Comparison of ENCODE assay signal across 21 cellular contexts in genomic region chr2:79432731-79433146, GRCh38.
DNase-seq lines count a peak whose midpoint lies in the region; FAIRE-seq lines count a peak whose summit lies in the region.
"Had no signal": no experiment of that assay in that cellular context is flagged by ENCODE, and none has a peak within 500 bp of the region (broad histone marks: within the 10 kb centered on the region; RNA-seq: fewer than 3 reads in every experiment).

No MANE protein-coding gene starts in this region.

- intact Hi-C loops in posterior cingulate gyrus (cut with DNase I): no loop called here

- no peaks in the 10 kb centered on the region for H3K27me3 ChIP-seq in H7 (ENCODE audit: control insufficient read depth, insufficient read depth, low read length)
- H3K27me3 ChIP-seq: esophagus squamous epithelium, left lung had no signal

- H3K27ac ChIP-seq in angular gyrus (ENCODE audit: low read depth, low read length): peak overlapping the region; percentile 51
- H3K27ac ChIP-seq: esophagus squamous epithelium, left lung had no signal

- no peak overlapping the region for H3K4me3 ChIP-seq in H7 (ENCODE audit: insufficient read depth, low read depth, low read length)
- H3K4me3 ChIP-seq: esophagus squamous epithelium, left lung, mucosa of descending colon had no signal

- H3K36me3 ChIP-seq in H7 (replicated peaks; ENCODE audit: control insufficient read depth, insufficient read depth, low read length): no peaks in the 10 kb centered on the region
- H3K36me3 ChIP-seq: esophagus squamous epithelium, left lung had no signal

- DNase-seq in NCI-H446 (lab: John Stamatoyannopoulos, UW) (peak; percentile 9 to 32), iPS-NIHi11 (ENCODE audit: low spot score) (peak; percentile 11), posterior cingulate gyrus (peak; percentile 24 to 94 (median 64)), H7 (no peak), NCI-H2227 treated with DMSO at 0.1 percent for 48 hours (lab: John Stamatoyannopoulos, UW) (no peak), HTR-8/SVneo (ENCODE audit: insufficient read length, low spot score) (no peak)
- DNase-seq in activated CD8-positive, alpha-beta memory T cell treated with anti-CD3 and anti-CD28 coated beads, Interleukin-2, amount 50 U/mL, for 48 hours: no peak
- DNase-seq: activated B cell treated with CpG ODN at 0.5 μM for 24 hours; activated CD4-positive, alpha-beta T cell treated with anti-CD3 and anti-CD28 coated beads, Interleukin-2, amount 50 U/mL, for 48 hours; amniotic stem cell; DMS79; effector memory CD4-positive, alpha-beta T cell; esophagus squamous epithelium; HCEC 1CT; left lung; mucosa of descending colon; NCI-H1105 treated with DMSO at 0.1 percent for 48 hours; NK-92 treated with Interleukin-12 subunit alpha and Interleukin-12 subunit beta, amount 100 ng/mL, for 24 hours; stimulated activated CD4-positive, alpha-beta T cell treated with anti-CD3 and anti-CD28 coated beads, Interleukin-12 subunit alpha, Interleukin-12 subunit beta, amount 100 ng/mL, for 4 hours had no signal

- FAIRE-seq in HTR-8/SVneo (lab: Jason Lieb, UNC): no peak
- FAIRE-seq: RCC 7860 had no signal

Comparison
In these comparisons a context has a peak if more than half of its experiments do, and no peak if none do; other contexts are left out.
1. DNase-seq: peak in NCI-H446 (2 of 2), iPS-NIHi11 (single experiment) and posterior cingulate gyrus (10 of 10); none in H7 (single experiment), NCI-H2227 treated with DMSO at 0.1 percent for 48 hours (single experiment), activated CD8-positive, alpha-beta memory T cell treated with anti-CD3 and anti-CD28 coated beads, Interleukin-2, amount 50 U/mL, for 48 hours (single experiment) and HTR-8/SVneo (single experiment).